ENCODE assay signal across 1 cellular context in the genomic region with DNA sequence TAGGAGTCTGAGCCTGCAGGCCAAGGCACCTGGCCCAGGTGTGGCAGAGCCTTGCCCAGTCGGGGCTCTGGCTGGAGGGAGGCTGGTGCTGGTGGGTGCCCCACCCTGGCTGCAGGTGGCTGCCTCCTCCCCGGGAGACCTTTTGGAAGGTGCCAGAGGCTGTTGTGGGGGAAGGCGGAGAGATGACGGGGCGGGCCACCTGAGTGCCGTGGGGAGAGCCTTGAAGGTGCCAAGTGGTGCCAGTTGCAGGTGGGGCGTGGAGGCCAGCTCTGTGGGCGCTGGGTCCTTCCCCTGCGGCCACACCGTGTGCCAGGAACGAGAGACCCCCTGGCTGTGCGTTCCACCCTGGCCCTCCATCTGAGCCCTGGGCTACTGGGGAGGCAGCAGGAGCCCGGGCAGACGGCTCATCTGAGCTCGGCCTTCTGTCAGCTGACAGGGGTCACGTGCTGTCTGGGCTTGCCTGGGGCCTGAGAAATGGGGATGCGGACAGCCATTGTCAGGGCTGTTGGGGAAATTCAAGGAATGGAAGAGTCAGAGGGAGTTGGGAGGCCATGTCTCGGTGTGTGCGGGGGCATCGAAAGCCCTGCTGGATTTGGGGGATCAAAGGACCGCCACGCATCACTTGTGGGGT.
TF ChIP-seq lines count a peak whose summit lies in the region.

No MANE protein-coding gene starts in this region.

TF ChIP-seq in A549, 52 proteins besides CTCF, POLR2A, EP300 and RAD21 (continued from another document):
- TF ChIP-seq, protein P1, sequence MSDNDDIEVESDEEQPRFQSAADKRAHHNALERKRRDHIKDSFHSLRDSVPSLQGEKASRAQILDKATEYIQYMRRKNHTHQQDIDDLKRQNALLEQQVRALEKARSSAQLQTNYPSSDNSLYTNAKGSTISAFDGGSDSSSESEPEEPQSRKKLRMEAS (IDR thresholded peaks at IDR 0.05): no peak
- no peak for TF ChIP-seq SMC3 (IDR thresholded peaks at IDR 0.05)
